ENCODE assay signal across 34 cellular contexts in genomic region chr2:140158259-140158658, GRCh38.
"Had no signal": no experiment of that assay in that cellular context is flagged by ENCODE, and none has a peak within 500 bp of the region (broad histone marks: within the 10 kb centered on the region; RNA-seq: fewer than 3 reads in every experiment).

No MANE protein-coding gene starts in this region.

- DNase-seq: Karpas-422, Kasumi-1, MG63, MM.1S, MV-4-11, NCI-H1048, NCI-H1092, NCI-H1092 treated with DMSO at 0.1 percent for 48 hours, NCI-H1105, NCI-H1105 treated with DMSO at 0.1 percent for 48 hours, NCI-H1417, NCI-H1417 treated with DMSO at 0.1 percent for 48 hours, NCI-H1436, NCI-H1436 treated with DMSO at 0.1 percent for 48 hours, NCI-H146, NCI-H1694, NCI-H1694 treated with DMSO at 0.1 percent for 48 hours, NCI-H187, NCI-H187 treated with DMSO at 0.1 percent for 48 hours, NCI-H1930, NCI-H2029, NCI-H2029 treated with DMSO at 0.1 percent for 48 hours, NCI-H2081, NCI-H2081 treated with DMSO at 0.1 percent for 48 hours, NCI-H2107, NCI-H2171, NCI-H2171 treated with DMSO at 0.1 percent for 48 hours, NCI-H2227 treated with DMSO at 0.1 percent for 48 hours, NCI-H226, NCI-H345, NCI-H446, NCI-H446 treated with DMSO at 0.1 percent for 48 hours, NCI-H510A, NCI-H510A treated with DMSO at 0.1 percent for 48 hours had no signal

- H3K27me3 ChIP-seq: MG63 had no signal

- H3K36me3 ChIP-seq: MG63 had no signal

- H3K4me3 ChIP-seq: MG63 had no signal
